Comparison of ENCODE assay signal across 8 cellular contexts in the genomic region with DNA sequence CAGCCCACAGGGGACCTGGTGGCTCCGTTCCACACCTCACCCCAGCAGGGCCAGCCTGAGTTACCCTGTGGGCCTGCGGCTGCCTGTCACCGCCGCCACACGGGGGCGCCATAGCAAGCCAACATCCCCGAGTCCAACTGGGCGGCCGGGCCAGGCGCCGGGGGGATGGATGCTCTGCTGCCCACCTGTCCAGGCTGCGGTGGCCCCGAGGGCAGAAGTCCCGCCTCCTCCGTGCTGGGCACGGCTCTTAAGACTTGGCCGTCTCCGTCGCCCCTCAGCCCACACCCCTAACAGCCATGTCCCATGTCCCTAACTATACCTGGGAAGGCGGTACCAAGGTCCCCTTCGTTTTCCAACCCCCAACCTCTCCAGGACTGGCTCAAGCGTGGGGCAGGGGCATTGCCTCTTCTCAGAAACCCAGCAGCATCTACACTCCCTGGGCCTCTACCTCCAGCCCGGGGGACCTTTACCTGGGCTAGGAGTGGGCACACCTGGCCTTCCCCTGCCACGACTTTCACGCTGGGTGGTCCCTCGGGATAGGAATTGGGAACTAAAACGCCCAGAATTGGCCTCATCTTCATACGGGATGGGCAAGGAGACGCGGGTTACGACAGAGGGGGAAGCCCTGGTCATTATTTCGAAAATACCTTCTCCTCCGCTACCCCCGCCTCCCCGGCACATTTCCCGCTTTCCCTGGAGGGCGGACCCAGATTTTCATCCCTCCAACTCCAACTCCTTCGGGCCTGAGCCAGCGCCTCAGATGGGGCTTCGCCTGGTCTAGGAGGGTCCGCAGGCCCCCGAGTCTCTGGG. TPM values are rescaled to one million over a fixed set of nuclear protein-coding genes. Genes with fewer than 3 reads are reported as not detected.
DNase-seq lines count a peak whose midpoint lies in the region; ATAC-seq lines count a peak whose summit lies in the region.

No MANE protein-coding gene starts in this region.

- H3K4me3 ChIP-seq in mesendoderm (ENCODE audit: low read length) = peak overlapping the region; percentile 75

- no peaks in the 10 kb centered on the region for H3K79me2 ChIP-seq in mesendoderm (ENCODE audit: control insufficient read depth, insufficient read depth, low read length)

- H3K27me3 ChIP-seq in mesendoderm (ENCODE audit: insufficient read depth, low read length, poor library complexity) = no peaks in the 10 kb centered on the region

- H3K79me1 ChIP-seq in mesendoderm (ENCODE audit: low read length) = no peaks in the 10 kb centered on the region

- H4K5ac ChIP-seq in mesendoderm (ENCODE audit: low read length) = no peak overlapping the region

- H3K18ac ChIP-seq in mesendoderm (ENCODE audit: low read length) = no peak overlapping the region

- H2BK15ac ChIP-seq in mesendoderm (replicated peaks; ENCODE audit: low read depth) = no peak overlapping the region

- H4K8ac ChIP-seq in mesendoderm (ENCODE audit: low read depth, low read length) = no peak overlapping the region

- no CpG with 5 or more reads among the region's 42 CpGs for WGBS in mesendoderm (ENCODE audit: extremely low coverage, insufficient coverage, low lambda C conversion rate)

- H2BK5ac ChIP-seq in mesendoderm (ENCODE audit: low read length) = no peak overlapping the region

- peaks cover 0 to 3% of the 10 kb centered on the region in 2 donors for H3K9me3 Mint-ChIP-seq in effector memory CD8-positive, alpha-beta T cell

- peaks cover 13 to 14% of the 10 kb centered on the region in 2 donors for H3K4me1 Mint-ChIP-seq in effector memory CD8-positive, alpha-beta T cell (ENCODE audit: low read depth in 2 of 2)

- peak overlapping the region; percentile 82 for H3K4me2 ChIP-seq in mesendoderm (ENCODE audit: low read length)

- peak; percentile 30 for DNase-seq in A172 (ENCODE audit: low spot score)
- peak; percentile 90 for DNase-seq in NCI-H748 (lab: John Stamatoyannopoulos, UW; ENCODE audit: unreplicated experiment)
- DNase-seq in activated CD8-positive, alpha-beta memory T cell treated with anti-CD3 and anti-CD28 coated beads for 4 hours (ENCODE audit: low read depth in 2 of 2) = peak; percentile 63
- DNase-seq in effector memory CD8-positive, alpha-beta T cell = peak; percentile 77 to 81 (median 81)
- DNase-seq in mesendoderm = peak; percentile 82
- DNase-seq in stimulated activated CD8-positive, alpha-beta memory T cell treated with anti-CD3 and anti-CD28 coated beads, Interleukin-12 subunit alpha, Interleukin-12 subunit beta, amount 100 ng/mL, for 1 hour (ENCODE audit: low read depth) = peak; percentile 67

- peak overlapping the region; percentile 61 for H3K56ac ChIP-seq in mesendoderm (ENCODE audit: low read length)

- H3K27ac Mint-ChIP-seq in effector memory CD8-positive, alpha-beta T cell = peak overlapping the region; percentile 85 to 87

- peak overlapping the region; percentile 89 to 90 for H3K4me3 Mint-ChIP-seq in effector memory CD8-positive, alpha-beta T cell

- H3K36me3 ChIP-seq in mesendoderm (ENCODE audit: control insufficient read depth, insufficient read depth, low read length) = no peaks in the 10 kb centered on the region

- no peak overlapping the region for H3K27ac ChIP-seq in mesendoderm (ENCODE audit: low read depth, low read length)

- H3K4ac ChIP-seq in mesendoderm (ENCODE audit: low read depth, low read length) = no peak overlapping the region

- H3K36me3 Mint-ChIP-seq in effector memory CD8-positive, alpha-beta T cell (ENCODE audit: insufficient read depth) = peaks cover 5% of the 10 kb centered on the region

- H2AK5ac ChIP-seq in mesendoderm (ENCODE audit: low read length) = no peak overlapping the region

- ATAC-seq in GM18502 (IDR thresholded peaks at IDR 0.05; ENCODE audit: poor library complexity, unreplicated experiment) (peak; percentile 38), HG03280 (IDR thresholded peaks at IDR 0.05; ENCODE audit: unreplicated experiment) (peak; percentile 35)
- ATAC-seq in effector memory CD8-positive, alpha-beta T cell (replicated peaks) = peak; percentile 29

- no peak overlapping the region for H3K23ac ChIP-seq in mesendoderm (ENCODE audit: low read length)

- H3K9ac ChIP-seq in mesendoderm (ENCODE audit: low read length) = peak overlapping the region; percentile 76

- H3K4me1 ChIP-seq in mesendoderm (ENCODE audit: control insufficient read depth, low read depth, low read length) = peaks cover 4% of the 10 kb centered on the region

- peaks cover 4 to 15% of the 10 kb centered on the region in 2 donors for H3K27me3 Mint-ChIP-seq in effector memory CD8-positive, alpha-beta T cell

- no peak overlapping the region for H2BK120ac ChIP-seq in mesendoderm (ENCODE audit: low read depth, low read length)

RNA-seq across cellular contexts. Expression of a gene that starts 1.1 kb away (rescaled TPM):
- 0.12 and 0.96 TPM in 2 replicates for total RNA-seq in A172 (2014; rRNA removed; shearing (Covaris generic))
- polyA plus RNA-seq in mesendoderm (2013, experiment 1 of 2) = 0.14 TPM
- polyA plus RNA-seq in mesendoderm (2013, experiment 2 of 2) = 0.11 TPM

RNA-seq across cellular contexts. Expression of a gene that starts 38.1 kb away (rescaled TPM):
- total RNA-seq in A172 (2014; rRNA removed; shearing (Covaris generic)) = not detected in 2 replicates
- 0.63 TPM for polyA plus RNA-seq in mesendoderm (2013, experiment 1 of 2)
- 0.66 TPM for polyA plus RNA-seq in mesendoderm (2013, experiment 2 of 2)

Comparison
In these comparisons a context has a peak if more than half of its experiments do, and no peak if none do; other contexts are left out.
1. DNase-seq: peak in every context shown above with its lines; median percentile 90 in NCI-H748; 82 in mesendoderm; 81 in effector memory CD8-positive, alpha-beta T cell; 67 in stimulated activated CD8-positive, alpha-beta memory T cell treated with anti-CD3 and anti-CD28 coated beads, Interleukin-12 subunit alpha, Interleukin-12 subunit beta, amount 100 ng/mL, for 1 hour; 63 in activated CD8-positive, alpha-beta memory T cell treated with anti-CD3 and anti-CD28 coated beads for 4 hours; 30 in A172.